ENCODE assay signal across 28 cellular contexts in genomic region chr7:115177832-115178231, GRCh38.
"Had no signal": no experiment of that assay in that cellular context is flagged by ENCODE, and none has a peak within 500 bp of the region (broad histone marks: within the 10 kb centered on the region; RNA-seq: fewer than 3 reads in every experiment).

No MANE protein-coding gene starts in this region.

- DNase-seq: colonic mucosa; cortex of kidney; dermis blood vessel endothelial cell; dorsolateral prefrontal cortex; effector CD4-positive, alpha-beta T cell; effector CD8-positive, alpha-beta T cell; effector memory CD4-positive, alpha-beta T cell; effector memory CD8-positive, alpha-beta T cell; endodermal cell; erythroblast; esophagus squamous epithelium; foreskin fibroblast; foreskin keratinocyte; foreskin melanocyte; gastrocnemius medialis; glutamatergic neuron; head of caudate nucleus; heart left ventricle; heart right ventricle had no signal

- FAIRE-seq: colon, endometrium, endothelial cell of umbilical vein, frontal cortex had no signal

- H3K27ac ChIP-seq: colonic mucosa, coronary artery, dorsolateral prefrontal cortex, epithelial cell of prostate, esophagus squamous epithelium, foreskin keratinocyte, gastrocnemius medialis, heart right ventricle had no signal

- H3K27me3 ChIP-seq: colonic mucosa, esophagus muscularis mucosa, esophagus squamous epithelium, foreskin keratinocyte, gastrocnemius medialis, gastroesophageal sphincter, heart left ventricle, heart right ventricle had no signal

- ATAC-seq: effector memory CD8-positive, alpha-beta T cell; esophagus mucosa; foreskin keratinocyte; gastrocnemius medialis; gastroesophageal sphincter; heart left ventricle; heart right ventricle had no signal

- H3K36me3 ChIP-seq: colonic mucosa, esophagus muscularis mucosa, esophagus squamous epithelium, gastrocnemius medialis, gastroesophageal sphincter, heart left ventricle, heart right ventricle had no signal

- H3K9me3 ChIP-seq: colonic mucosa, esophagus muscularis mucosa, esophagus squamous epithelium, gastrocnemius medialis, gastroesophageal sphincter, heart left ventricle, heart right ventricle had no signal

- H3K4me3 ChIP-seq: colonic mucosa, coronary artery, dorsolateral prefrontal cortex, esophagus muscularis mucosa, esophagus squamous epithelium, gastrocnemius medialis, gastroesophageal sphincter, heart left ventricle, heart right ventricle had no signal
